In the genomic region with DNA sequence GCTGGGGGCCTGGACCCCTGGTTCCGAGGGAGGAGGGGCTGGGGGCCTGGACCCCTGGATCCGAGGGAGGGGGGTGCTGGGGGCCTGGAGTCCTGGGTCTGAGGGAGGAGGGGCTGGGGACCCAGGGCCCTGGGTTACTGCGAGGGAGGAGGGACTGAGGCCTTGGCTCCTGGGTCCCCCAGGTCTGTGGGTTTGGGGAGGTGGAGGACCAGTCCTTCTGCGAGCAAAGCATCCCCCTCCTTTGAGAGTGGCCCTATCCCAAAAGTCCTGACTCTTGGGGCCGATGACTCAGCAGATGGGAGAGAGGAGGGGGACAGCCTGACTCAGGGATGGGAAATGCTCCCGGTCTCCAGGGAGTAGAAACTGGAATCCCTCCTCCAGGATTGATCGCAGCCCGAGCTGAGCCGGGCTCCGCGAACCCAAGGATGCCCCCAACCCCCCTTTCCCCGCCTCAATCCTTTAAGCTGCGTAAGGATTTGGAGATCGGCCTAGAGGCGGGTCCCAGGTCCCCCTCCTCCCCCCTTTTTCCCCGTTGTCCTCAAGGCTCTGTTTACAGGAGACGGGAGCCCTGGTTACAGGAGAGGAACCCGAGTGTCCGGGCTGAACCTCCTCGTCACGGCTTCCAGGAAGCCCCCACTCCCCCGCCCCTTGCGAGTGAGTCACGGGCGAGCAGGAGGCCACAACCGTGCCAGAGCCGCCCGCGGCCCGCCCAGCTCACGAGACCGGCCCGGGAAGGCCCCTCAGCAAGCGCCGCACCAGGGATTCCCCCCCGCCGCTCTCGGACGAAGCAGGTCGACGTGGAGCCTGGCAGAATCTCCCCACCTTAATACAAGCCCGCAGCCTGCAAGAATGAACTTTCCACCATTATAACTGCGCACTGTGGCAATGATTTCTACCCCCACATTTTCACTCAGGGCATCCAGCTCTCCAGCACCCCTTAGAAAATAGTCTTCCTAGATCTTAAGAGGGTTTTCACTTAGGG, we compare ENCODE assay signal across 8 cellular contexts. TPM values are rescaled to one million over a fixed set of nuclear protein-coding genes. Genes with fewer than 3 reads are reported as not detected.
A peak's percentile ranks its signal among the peaks of the same experiment; 100 is the strongest.
DNase-seq lines count a peak whose midpoint lies in the region; ATAC-seq and TF ChIP-seq lines count a peak whose summit lies in the region.

No MANE protein-coding gene starts in this region.

- peaks cover 31% of the 10 kb centered on the region for H3K4me1 Mint-ChIP-seq in activated T-helper 17 cell treated with anti-CD3 and anti-CD28 coated beads, Interleukin-2, amount 50 U/mL, for 72 hours
- H3K4me1 Mint-ChIP-seq in nephron = peaks cover 30% of the 10 kb centered on the region
- H3K4me1 Mint-ChIP-seq in stimulated activated naive B cell treated with anti-CD40 and anti-IgM and Interleukin-4, amounts not matched to agents 10 μg/mL and 1 μg/mL and 100 μg/mL, for 72 hours = peaks cover 55 to 92% of the 10 kb centered on the region in 2 donors

- H3K79me2 ChIP-seq in fibroblast of lung (ENCODE audit: control insufficient read depth, insufficient read depth, low read length) = peaks cover 29% of the 10 kb centered on the region

- H3K27ac Mint-ChIP-seq in activated T-helper 17 cell treated with anti-CD3 and anti-CD28 coated beads, Interleukin-2, amount 50 U/mL, for 72 hours = peak overlapping the region; percentile 91
- H3K27ac Mint-ChIP-seq in nephron = peak overlapping the region; percentile 94 to 98 (median 97)
- peak overlapping the region; percentile 100 for H3K27ac Mint-ChIP-seq in stimulated activated naive B cell treated with anti-CD40 and anti-IgM and Interleukin-4, amounts not matched to agents 10 μg/mL and 1 μg/mL and 100 μg/mL, for 72 hours

- H3K4me2 ChIP-seq in fibroblast of lung (ENCODE audit: extremely low read depth, insufficient read depth, low read length) = peak overlapping the region; percentile 79

- peak overlapping the region; percentile 96 for H3K27ac ChIP-seq in fibroblast of lung (ENCODE audit: insufficient read depth, low read length)

- H3K9me3 Mint-ChIP-seq in activated T-helper 17 cell treated with anti-CD3 and anti-CD28 coated beads, Interleukin-2, amount 50 U/mL, for 72 hours = no peaks in the 10 kb centered on the region
- no peaks in the 10 kb centered on the region for H3K9me3 Mint-ChIP-seq in nephron
- peaks cover 0 to 4% of the 10 kb centered on the region in 2 donors for H3K9me3 Mint-ChIP-seq in stimulated activated naive B cell treated with anti-CD40 and anti-IgM and Interleukin-4, amounts not matched to agents 10 μg/mL and 1 μg/mL and 100 μg/mL, for 72 hours

- H3K36me3 ChIP-seq in fibroblast of lung (ENCODE audit: control insufficient read depth, insufficient read depth, low read length) = peaks cover 12% of the 10 kb centered on the region

- no peaks in the 10 kb centered on the region for H3K9me3 ChIP-seq in fibroblast of lung (ENCODE audit: control insufficient read depth, insufficient read depth, low read depth, low read length)

- H3K27me3 Mint-ChIP-seq in activated T-helper 17 cell treated with anti-CD3 and anti-CD28 coated beads, Interleukin-2, amount 50 U/mL, for 72 hours = no peaks in the 10 kb centered on the region
- no peaks in the 10 kb centered on the region for H3K27me3 Mint-ChIP-seq in nephron (ENCODE audit: low read depth)
- H3K27me3 Mint-ChIP-seq in stimulated activated naive B cell treated with anti-CD40 and anti-IgM and Interleukin-4, amounts not matched to agents 10 μg/mL and 1 μg/mL and 100 μg/mL, for 72 hours = no peaks in the 10 kb centered on the region

- ATAC-seq in HG03432 (IDR thresholded peaks at IDR 0.05; ENCODE audit: unreplicated experiment) (peak; percentile 27), GM18517 (IDR thresholded peaks at IDR 0.05; ENCODE audit: unreplicated experiment) (no peak)
- ATAC-seq in activated T-helper 17 cell treated with anti-CD3 and anti-CD28 coated beads, Interleukin-2, amount 50 U/mL, for 72 hours (replicated peaks) = peak; percentile 39
- peak; percentile 41 to 47 for ATAC-seq in stimulated activated naive B cell treated with anti-CD40 and anti-IgM and Interleukin-4, amounts not matched to agents 10 μg/mL and 1 μg/mL and 100 μg/mL, for 72 hours (replicated peaks)

- peaks cover 58% of the 10 kb centered on the region for H3K36me3 Mint-ChIP-seq in activated T-helper 17 cell treated with anti-CD3 and anti-CD28 coated beads, Interleukin-2, amount 50 U/mL, for 72 hours (ENCODE audit: low read depth)
- peaks cover 4% of the 10 kb centered on the region for H3K36me3 Mint-ChIP-seq in nephron (ENCODE audit: low read depth)
- peaks cover 31 to 33% of the 10 kb centered on the region in 2 donors for H3K36me3 Mint-ChIP-seq in stimulated activated naive B cell treated with anti-CD40 and anti-IgM and Interleukin-4, amounts not matched to agents 10 μg/mL and 1 μg/mL and 100 μg/mL, for 72 hours

- peaks cover 29% of the 10 kb centered on the region for H3K4me1 ChIP-seq in fibroblast of lung (ENCODE audit: control insufficient read depth, extremely low read depth, insufficient read depth, low read length)

- H3K4me3 Mint-ChIP-seq in activated T-helper 17 cell treated with anti-CD3 and anti-CD28 coated beads, Interleukin-2, amount 50 U/mL, for 72 hours = peak overlapping the region; percentile 91
- H3K4me3 Mint-ChIP-seq in nephron = peak overlapping the region; percentile 89 to 91 (median 90)
- H3K4me3 Mint-ChIP-seq in stimulated activated naive B cell treated with anti-CD40 and anti-IgM and Interleukin-4, amounts not matched to agents 10 μg/mL and 1 μg/mL and 100 μg/mL, for 72 hours = peak overlapping the region; percentile 91 to 96

- no peaks in the 10 kb centered on the region for H3K27me3 ChIP-seq in fibroblast of lung (ENCODE audit: control insufficient read depth, insufficient read depth, low read length)

- H3K4me3 ChIP-seq in fibroblast of lung (replicated peaks in 1 of 4; ENCODE audit: control extremely low read depth in 1 of 4, insufficient read depth in 1 of 4, low read depth in 3 of 4, low read length in 4 of 4) = peak overlapping the region; percentile 30 to 58 (median 44)

- peaks cover 6% of the 10 kb centered on the region for H4K20me1 ChIP-seq in fibroblast of lung (ENCODE audit: control insufficient read depth, extremely low read depth, insufficient read depth, low read length)

- no peak for TF ChIP-seq CTCF in fibroblast of lung (conservative IDR thresholded peaks at IDR 0.05 in 1 of 2, IDR thresholded peaks at IDR 0.05 in 1 of 2; ENCODE audit: low read depth in 1 of 2, low read length in 2 of 2)
- TF ChIP-seq CTCF in nephron (IDR thresholded peaks at IDR 0.05; ENCODE audit: unreplicated experiment in 3 of 3) = no peak

- H3K9ac ChIP-seq in fibroblast of lung (ENCODE audit: insufficient read depth, low read length) = peak overlapping the region; percentile 86

- DNase-seq in GM04503 (ENCODE audit: low read depth) (peak; percentile 99), RPMI7951 (ENCODE audit: low read depth) (peak; percentile 97), fibroblast of lung (ENCODE audit: low read depth in 2 of 2) (peak; percentile 97 to 100)
- DNase-seq in stimulated activated naive B cell treated with anti-CD40 and anti-IgM and Interleukin-4, amounts not matched to agents 10 μg/mL and 1 μg/mL and 100 μg/mL, for 72 hours = peak; percentile 96

- no peak overlapping the region for H2AFZ ChIP-seq in fibroblast of lung (ENCODE audit: low read length)

RNA-seq across cellular contexts. Expression of gene ZFP36, which starts 3.0 kb away (rescaled TPM):
- 2.9 and 6.4 TPM in 2 replicates for total RNA-seq in RPMI7951 (2014; rRNA removed; shearing (Covaris generic))
- total RNA-seq in activated T-helper 17 cell treated with anti-CD3 and anti-CD28 coated beads, Interleukin-2, amount 50 U/mL, for 72 hours = 100 to 1,000 TPM in 1 of 2 donors, 10 to 100 TPM in 1; 67.4 to 265 TPM
- 3.1 and 5.6 TPM in 2 replicates for total RNA-seq in fibroblast of lung
- polyA plus RNA-seq in fibroblast of lung = 11.4 and 37.3 TPM in 2 replicates
- 50.8 and 140 TPM in 2 replicates for polyA plus RNA-seq in fibroblast of lung (2012)
- polyA minus RNA-seq in fibroblast of lung (ENCODE audit: low replicate concordance) = 39.7 and 43.5 TPM in 2 replicates

RNA-seq across cellular contexts. Expression of gene PLEKHG2, which starts 8.8 kb away (rescaled TPM):
- total RNA-seq in RPMI7951 (2014; rRNA removed; shearing (Covaris generic)) = 4.8 and 13.0 TPM in 2 replicates
- total RNA-seq in activated T-helper 17 cell treated with anti-CD3 and anti-CD28 coated beads, Interleukin-2, amount 50 U/mL, for 72 hours = 10 to 100 TPM; 51.2 to 69.4 TPM
- total RNA-seq in fibroblast of lung = 12.1 and 13.7 TPM in 2 replicates
- 10.1 and 13.1 TPM in 2 replicates for polyA plus RNA-seq in fibroblast of lung
- 22.6 and 39.1 TPM in 2 replicates for polyA plus RNA-seq in fibroblast of lung (2012)
- polyA minus RNA-seq in fibroblast of lung (ENCODE audit: low replicate concordance) = 65.6 and 475 TPM in 2 replicates

RNA-seq across cellular contexts. Expression of gene MED29, which starts 12.4 kb away (rescaled TPM):
- total RNA-seq in RPMI7951 (2014; rRNA removed; shearing (Covaris generic)) = 22.2 and 39.5 TPM in 2 replicates
- 10 to 100 TPM; 24.6 to 27.7 TPM for total RNA-seq in activated T-helper 17 cell treated with anti-CD3 and anti-CD28 coated beads, Interleukin-2, amount 50 U/mL, for 72 hours
- total RNA-seq in fibroblast of lung = 15.4 and 23.0 TPM in 2 replicates
- polyA plus RNA-seq in fibroblast of lung = 28.9 and 37.0 TPM in 2 replicates
- polyA plus RNA-seq in fibroblast of lung (2012) = 25.6 and 31.1 TPM in 2 replicates
- polyA minus RNA-seq in fibroblast of lung (ENCODE audit: low replicate concordance) = 77.9 and 123 TPM in 2 replicates

RNA-seq across cellular contexts. Expression of gene PAF1, which starts 12.7 kb away (rescaled TPM):
- 44.3 and 59.4 TPM in 2 replicates for total RNA-seq in RPMI7951 (2014; rRNA removed; shearing (Covaris generic))
- total RNA-seq in activated T-helper 17 cell treated with anti-CD3 and anti-CD28 coated beads, Interleukin-2, amount 50 U/mL, for 72 hours = 10 to 100 TPM; 46.6 to 58.6 TPM
- 38.8 and 46.4 TPM in 2 replicates for total RNA-seq in fibroblast of lung
- 65.5 and 87.2 TPM in 2 replicates for polyA plus RNA-seq in fibroblast of lung
- 56.2 and 73.7 TPM in 2 replicates for polyA plus RNA-seq in fibroblast of lung (2012)
- 28.3 and 42.1 TPM in 2 replicates for polyA minus RNA-seq in fibroblast of lung (ENCODE audit: low replicate concordance)

RNA-seq across cellular contexts. Expression of gene RPS16, which starts 32.1 kb away (rescaled TPM):
- total RNA-seq in RPMI7951 (2014; rRNA removed; shearing (Covaris generic)) = 107 and 123 TPM in 2 replicates
- 1,000 to 10,000 TPM; 2,984 to 3,090 TPM for total RNA-seq in activated T-helper 17 cell treated with anti-CD3 and anti-CD28 coated beads, Interleukin-2, amount 50 U/mL, for 72 hours
- total RNA-seq in fibroblast of lung = 149 and 271 TPM in 2 replicates
- polyA plus RNA-seq in fibroblast of lung = 1,704 and 1,950 TPM in 2 replicates
- 3,009 and 3,161 TPM in 2 replicates for polyA plus RNA-seq in fibroblast of lung (2012)
- polyA minus RNA-seq in fibroblast of lung (ENCODE audit: low replicate concordance) = 1,774 and 1,797 TPM in 2 replicates
